22 cellular contexts compared by ENCODE assay signal in the genomic region with DNA sequence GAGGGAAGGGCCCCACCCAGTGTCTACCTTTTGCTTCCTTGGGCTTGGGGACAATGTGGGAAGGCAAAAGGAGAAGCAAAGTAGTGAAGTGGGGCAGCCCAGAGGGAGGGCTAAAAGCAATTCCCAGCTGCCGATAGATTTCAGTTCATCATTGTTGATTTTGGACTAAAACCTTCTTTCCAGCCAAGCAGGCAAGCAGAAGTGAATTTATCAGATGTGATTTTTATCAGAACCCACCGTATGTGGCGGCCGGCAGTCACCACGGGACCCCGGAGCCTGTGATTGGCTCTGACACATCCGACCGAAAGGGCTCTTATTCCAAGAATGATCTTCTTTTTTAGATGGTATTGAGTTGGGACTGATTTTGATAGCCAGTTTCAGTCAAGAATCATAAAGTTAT.
DNase-seq lines count a peak whose midpoint lies in the region; ATAC-seq and TF ChIP-seq lines count a peak whose summit lies in the region.
"Had no signal": no experiment of that assay in that cellular context is flagged by ENCODE, and none has a peak within 500 bp of the region (broad histone marks: within the 10 kb centered on the region; RNA-seq: fewer than 3 reads in every experiment).

No MANE protein-coding gene starts in this region.

- H3K9me3 ChIP-seq in SJSA1 (replicated peaks) = no peaks in the 10 kb centered on the region
- no peaks in the 10 kb centered on the region for H3K9me3 ChIP-seq in endodermal cell (ENCODE audit: control insufficient read depth, low read length)
- H3K9me3 ChIP-seq: BLaER1 treated with 17β-estradiol and CSF1 and Interleukin-3, amounts not matched to agents 10 nM and 100 nM had no signal

- peak overlapping the region; percentile 38 for H3K4me3 Mint-ChIP-seq in HFFc6
- H3K4me3 Mint-ChIP-seq in endodermal cell = no peak overlapping the region
- H3K4me3 Mint-ChIP-seq: CD4-positive, alpha-beta T cell had no signal

- peaks cover 25% of the 10 kb centered on the region for H3K36me3 Mint-ChIP-seq in HFFc6 (ENCODE audit: low read depth)
- no peaks in the 10 kb centered on the region for H3K36me3 Mint-ChIP-seq in endodermal cell (ENCODE audit: low read depth)

- H3K4me1 Mint-ChIP-seq in HFFc6 (ENCODE audit: low read depth) (peaks cover 66% of the 10 kb centered on the region), endodermal cell (peaks cover 35% of the 10 kb centered on the region)

- TF ChIP-seq CTCF in HFFc6 (IDR thresholded peaks at IDR 0.05) = no peak
- TF ChIP-seq CTCF in endodermal cell (conservative IDR thresholded peaks at IDR 0.05) = no peak

- H3K36me3 ChIP-seq in SJSA1 (no peaks in the 10 kb centered on the region), endodermal cell (ENCODE audit: control insufficient read depth, insufficient read depth, low read length) (no peaks in the 10 kb centered on the region)
- H3K36me3 ChIP-seq: BLaER1 treated with 17β-estradiol and CSF1 and Interleukin-3, amounts not matched to agents 10 nM and 100 nM had no signal

- H3K27ac Mint-ChIP-seq in HFFc6 (peak overlapping the region; percentile 89), endodermal cell (no peak overlapping the region)
- H3K27ac Mint-ChIP-seq: CD4-positive, alpha-beta T cell had no signal

- no peak overlapping the region for H3K9ac ChIP-seq in endodermal cell (ENCODE audit: extremely low read depth, low read length, poor library complexity, severe bottlenecking)
- H3K9ac ChIP-seq: BLaER1 treated with 17β-estradiol and CSF1 and Interleukin-3, amounts not matched to agents 10 nM and 100 nM had no signal

- ATAC-seq in HG02884 (IDR thresholded peaks at IDR 0.05; ENCODE audit: unreplicated experiment) = no peak
- ATAC-seq: A549, GM12878, HepG2, K562 had no signal

- 76 to 94% methylated on average over 8 of the region's 8 CpGs for WGBS in endodermal cell (ENCODE audit: insufficient coverage in 1 of 2, insufficient read length in 1 of 2), 2 experiments

- H3K27me3 ChIP-seq in SJSA1 (replicated peaks) (no peaks in the 10 kb centered on the region), endodermal cell (ENCODE audit: control insufficient read depth, insufficient read depth, low read length, poor library complexity, severe bottlenecking) (no peaks in the 10 kb centered on the region)
- H3K27me3 ChIP-seq: BLaER1 treated with 17β-estradiol and CSF1 and Interleukin-3, amounts not matched to agents 10 nM and 100 nM had no signal

- H3K9me3 Mint-ChIP-seq in HFFc6 (no peaks in the 10 kb centered on the region), endodermal cell (no peaks in the 10 kb centered on the region)
- H3K9me3 Mint-ChIP-seq: CD4-positive, alpha-beta T cell had no signal

- H3K27ac ChIP-seq in SJSA1 = peak overlapping the region; percentile 87
- no peak overlapping the region for H3K27ac ChIP-seq in endodermal cell (ENCODE audit: low read depth, low read length)
- H3K27ac ChIP-seq: BLaER1 treated with 17β-estradiol and CSF1 and Interleukin-3, amounts not matched to agents 10 nM and 100 nM had no signal

- H3K4me1 ChIP-seq in SJSA1 (replicated peaks) (peaks cover 27% of the 10 kb centered on the region), endodermal cell (ENCODE audit: control insufficient read depth, insufficient read depth, low read length) (peaks cover 4% of the 10 kb centered on the region)
- H3K4me1 ChIP-seq: A549; BLaER1 treated with 17β-estradiol and CSF1 and Interleukin-3, amounts not matched to agents 10 nM and 100 nM had no signal

- H3K4me3 ChIP-seq in SJSA1 = no peak overlapping the region
- no peak overlapping the region for H3K4me3 ChIP-seq in endodermal cell (ENCODE audit: low read length)
- H3K4me3 ChIP-seq: A549; BLaER1 treated with 17β-estradiol and CSF1 and Interleukin-3, amounts not matched to agents 10 nM and 100 nM; GM12878; K562 had no signal

- H3K27me3 Mint-ChIP-seq in HFFc6 (ENCODE audit: insufficient read depth) (no peaks in the 10 kb centered on the region), endodermal cell (ENCODE audit: insufficient read depth) (no peaks in the 10 kb centered on the region)
- H3K27me3 Mint-ChIP-seq: CD4-positive, alpha-beta T cell had no signal

- DNase-seq in HFFc6 (no peak), SJSA1 (ENCODE audit: low read depth in 1 of 2, low spot score in 2 of 2) (no peak), endodermal cell (peak; percentile 56), retina (peak; percentile 46), COLO668 (lab: John Stamatoyannopoulos, UW; ENCODE audit: unreplicated experiment) (no peak)
- no peak for DNase-seq in stimulated activated CD4-positive, alpha-beta T cell treated with anti-CD3 and anti-CD28 coated beads, Interleukin-4, amount 100 ng/mL, for 24 hours
- DNase-seq: AML-193; CD4-positive, alpha-beta T cell; Kasumi-1; NCI-H1092 treated with DMSO at 0.1 percent for 48 hours; NCI-H1930; NCI-H2107; NCI-H446 treated with DMSO at 0.1 percent for 48 hours; NCI-H526; Right ventricle myocardium superior; RPMI8226 had no signal

Comparison
In these comparisons a context has a peak if more than half of its experiments do, and no peak if none do; other contexts are left out.
1. DNase-seq: peak in endodermal cell (single experiment) and retina (single experiment); none in HFFc6 (single experiment), SJSA1 (0 of 2), COLO668 (single experiment) and stimulated activated CD4-positive, alpha-beta T cell treated with anti-CD3 and anti-CD28 coated beads, Interleukin-4, amount 100 ng/mL, for 24 hours (single experiment).